ENCODE assay signal across 1 cellular context in genomic region chr16:16408430-16408829, GRCh38. TPM values are rescaled to one million over a fixed set of nuclear protein-coding genes. Genes with fewer than 3 reads are reported as not detected.
"Had no signal": no experiment of that assay in that cellular context is flagged by ENCODE, and none has a peak within 500 bp of the region (broad histone marks: within the 10 kb centered on the region; RNA-seq: fewer than 3 reads in every experiment).

No MANE protein-coding gene starts in this region.

RNA-seq across cellular contexts. Expression of gene NPIPA7, which starts 29.5 kb away (rescaled TPM):
- total RNA-seq: mononuclear cell had no signal
